ENCODE assay signal across 8 cellular contexts in genomic region chr1:41383094-41383852, GRCh38. TPM values are rescaled to one million over a fixed set of nuclear protein-coding genes. Genes with fewer than 3 reads are reported as not detected.
DNase-seq lines count a peak whose midpoint lies in the region; ATAC-seq and TF ChIP-seq lines count a peak whose summit lies in the region.

No MANE protein-coding gene starts in this region.

- H3K4me1 Mint-ChIP-seq in activated naive CD4-positive, alpha-beta T cell treated with anti-CD3 and anti-CD28 coated beads, Interleukin-2, amount 50 U/mL, for 24 hours, result peaks cover 18% of the 10 kb centered on the region

- peak overlapping the region; percentile 89 for H3K27ac ChIP-seq in left ventricle myocardium inferior (replicated peaks)
- H3K27ac ChIP-seq in thyroid gland, result peak overlapping the region; percentile 85 to 99 (median 99)

- peaks cover 52% of the 10 kb centered on the region for H3K27me3 Mint-ChIP-seq in activated naive CD4-positive, alpha-beta T cell treated with anti-CD3 and anti-CD28 coated beads, Interleukin-2, amount 50 U/mL, for 24 hours

- H3K4me1 ChIP-seq in left ventricle myocardium inferior (peaks cover 56% of the 10 kb centered on the region), thyroid gland (peaks cover 31 to 49% of the 10 kb centered on the region in 2 donors)

- no peak for TF ChIP-seq POLR2A in thyroid gland (IDR thresholded peaks at IDR 0.05)

- H3K27me3 ChIP-seq in left ventricle myocardium inferior (ENCODE audit: low read depth) (peaks cover 47% of the 10 kb centered on the region), thyroid gland (no peaks in the 10 kb centered on the region)

- 10 to 11% methylated on average over 29 to 43 of the region's 45 CpGs for WGBS in thyroid gland, 2 donors

- H3K36me3 Mint-ChIP-seq in activated naive CD4-positive, alpha-beta T cell treated with anti-CD3 and anti-CD28 coated beads, Interleukin-2, amount 50 U/mL, for 24 hours, result no peaks in the 10 kb centered on the region

- H3K4me3 Mint-ChIP-seq in activated naive CD4-positive, alpha-beta T cell treated with anti-CD3 and anti-CD28 coated beads, Interleukin-2, amount 50 U/mL, for 24 hours, result peak overlapping the region; percentile 73

- H3K27ac Mint-ChIP-seq in activated naive CD4-positive, alpha-beta T cell treated with anti-CD3 and anti-CD28 coated beads, Interleukin-2, amount 50 U/mL, for 24 hours, result no peak overlapping the region

- no peak for ATAC-seq in left ventricle myocardium superior
- ATAC-seq in HG02798 (IDR thresholded peaks at IDR 0.05; ENCODE audit: poor library complexity, unreplicated experiment), result no peak
- ATAC-seq in GM21390 (IDR thresholded peaks at IDR 0.05; ENCODE audit: unreplicated experiment), result no peak

- H3K36me3 ChIP-seq in left ventricle myocardium inferior (no peaks in the 10 kb centered on the region), thyroid gland (no peaks in the 10 kb centered on the region)

- intact Hi-C loops in left ventricle myocardium inferior (cut with micrococcal nuclease) (no loop called here), left ventricle myocardium superior (cut with micrococcal nuclease) (no loop called here), thyroid gland (cut with DNase I) (no loop called here)

- H3K9me3 ChIP-seq in left ventricle myocardium inferior (replicated peaks) (no peaks in the 10 kb centered on the region), thyroid gland (no peaks in the 10 kb centered on the region)

- DNase-seq in left ventricle myocardium inferior (no peak), left ventricle myocardium superior (no peak), kidney tubule cell (ENCODE audit: low spot score) (peak; percentile 50), thyroid gland (peak; percentile 51 to 54), NCI-H2196 treated with DMSO at 0.1 percent for 48 hours (lab: John Stamatoyannopoulos, UW; ENCODE audit: unreplicated experiment) (no peak)

- no peaks in the 10 kb centered on the region for H3K9me3 Mint-ChIP-seq in activated naive CD4-positive, alpha-beta T cell treated with anti-CD3 and anti-CD28 coated beads, Interleukin-2, amount 50 U/mL, for 24 hours

- H3K4me3 ChIP-seq in left ventricle myocardium inferior (peak overlapping the region; percentile 69), thyroid gland (replicated peaks in 1 of 3) (peak overlapping the region; percentile 20 to 54 (median 21))

- TF ChIP-seq CTCF in left ventricle myocardium inferior (IDR thresholded peaks at IDR 0.05; ENCODE audit: borderline replicate concordance) (no peak), thyroid gland (IDR thresholded peaks at IDR 0.05) (no peak)

RNA-seq across cellular contexts. Expression of gene FOXO6, which starts 22.0 kb away (rescaled TPM):
- total RNA-seq in left ventricle myocardium inferior (2.1 TPM), left ventricle myocardium superior (3.4 TPM), thyroid gland (1 to 10 TPM; 1.1 to 4.2 (median 2.6) TPM)

Comparison
In these comparisons a context has a peak if more than half of its experiments do, and no peak if none do; other contexts are left out.
1. DNase-seq: peak in kidney tubule cell (single experiment) and thyroid gland (2 of 2); none in left ventricle myocardium inferior (single experiment), left ventricle myocardium superior (single experiment) and NCI-H2196 treated with DMSO at 0.1 percent for 48 hours (single experiment).